ENCODE assay signal across 7 cellular contexts in genomic region chr11:119380816-119381185, GRCh38. TPM values are rescaled to one million over a fixed set of nuclear protein-coding genes. Genes with fewer than 3 reads are reported as not detected.
DNase-seq lines count a peak whose midpoint lies in the region; ATAC-seq and TF ChIP-seq lines count a peak whose summit lies in the region.

No MANE protein-coding gene starts in this region.

- peak overlapping the region; percentile 63 to 65 for H3K4me3 ChIP-seq in HCT116 (replicated peaks in 1 of 2; ENCODE audit: low read depth in 1 of 2, low read length in 2 of 2)
- H3K4me3 ChIP-seq in SJCRH30 = peak overlapping the region; percentile 61
- peak overlapping the region; percentile 49 for H3K4me3 ChIP-seq in right cardiac atrium (ENCODE audit: low read length)
- H3K4me3 ChIP-seq in stomach smooth muscle (ENCODE audit: low read length in 2 of 2) = peak overlapping the region; percentile 74 to 86
- peak overlapping the region in 1 of 2 donors; percentile 31 for H3K4me3 ChIP-seq in prostate gland

- ATAC-seq in HCT116 (no peak), right cardiac atrium (peak in 1 of 2 donors; percentile 0)

- CTCF ChIA-PET in HCT116 (lab: Charles Lee) = interaction anchor here (0.9 to 2.7 kb wide), 8 partner anchors 8 to 94 kb away, joined by 3 to 16 read pairs (median 8); no protein-coding TSS in a partner anchor

- no peaks in the 10 kb centered on the region for H3K79me2 ChIP-seq in HCT116 (ENCODE audit: insufficient read depth, low read length)

- no peak for TF ChIP-seq RAD21 in HCT116 (IDR thresholded peaks at IDR 0.05; ENCODE audit: low read depth)

- intact Hi-C loops in HCT116 (cut with micrococcal nuclease) = loop anchor here (1.0 to 5.0 kb wide), 2 partner anchors 278 to 324 kb away; partner anchors contain the start of gene DPAGT1
- intact Hi-C loops in right cardiac atrium (cut with DNase I) = loop anchor here in 2 of 4 donors (10.0 kb wide), 1 partner anchor 94 kb away; no protein-coding TSS in a partner anchor
- intact Hi-C loops in prostate gland (cut with DNase I) = no loop called here

- H3K9me3 ChIP-seq in HCT116 (ENCODE audit: control insufficient read depth in 1 of 2, insufficient read depth in 1 of 2, low read depth in 1 of 2, low read length in 2 of 2) (no peaks in the 10 kb centered on the region), SJCRH30 (replicated peaks) (no peaks in the 10 kb centered on the region), right cardiac atrium (ENCODE audit: control insufficient read depth, low read length) (no peaks in the 10 kb centered on the region), stomach smooth muscle (ENCODE audit: control insufficient read depth in 2 of 2, low read length in 2 of 2) (no peaks in the 10 kb centered on the region), prostate gland (no peaks in the 10 kb centered on the region)

- WGBS in right cardiac atrium = 6% methylated on average over 10 of the region's 10 CpGs
- 8% methylated on average over 10 of the region's 10 CpGs for WGBS in prostate gland

- TF ChIP-seq POLR2A in HCT116 (IDR thresholded peaks at IDR 0.05; ENCODE audit: borderline replicate concordance, extremely low read depth, insufficient read depth, insufficient read length) = no peak
- TF ChIP-seq POLR2A in prostate gland (IDR thresholded peaks at IDR 0.05) = no peak

- H4K20me1 ChIP-seq in HCT116 (ENCODE audit: insufficient read depth) = no peaks in the 10 kb centered on the region

- DNase-seq in HCT116 (ENCODE audit: low read depth, low spot score) (no peak), SJCRH30 (peak; percentile 26 to 52), right cardiac atrium (peak in 1 of 3 donors; percentile 17), NCI-H510A treated with DMSO at 0.1 percent for 48 hours (lab: John Stamatoyannopoulos, UW) (no peak), prostate gland (ENCODE audit: low spot score) (no peak), T-helper 1 cell (no peak)

- H3K36me3 ChIP-seq in HCT116 (ENCODE audit: control insufficient read depth in 1 of 2, insufficient read depth in 2 of 2, low read length in 2 of 2) = no peaks in the 10 kb centered on the region
- no peaks in the 10 kb centered on the region for H3K36me3 ChIP-seq in SJCRH30
- H3K36me3 ChIP-seq in stomach smooth muscle (ENCODE audit: control insufficient read depth in 2 of 2, insufficient read depth in 2 of 2, low read length in 2 of 2) = no peaks in the 10 kb centered on the region
- no peaks in the 10 kb centered on the region for H3K36me3 ChIP-seq in prostate gland

- POLR2A ChIA-PET in HCT116 (lab: Charles Lee) = no interaction called here

- H3K4me2 ChIP-seq in HCT116 (ENCODE audit: low read length) = peak overlapping the region; percentile 89

- no peak overlapping the region; the same call in 1 of the 2 replicates for H3K27ac ChIP-seq in HCT116 (ENCODE audit: low read depth, low read length)
- H3K27ac ChIP-seq in SJCRH30 = peak overlapping the region; percentile 30
- H3K27ac ChIP-seq in right cardiac atrium (ENCODE audit: low read length) = peak overlapping the region; percentile 69
- H3K27ac ChIP-seq in stomach smooth muscle (ENCODE audit: low read length) = peak overlapping the region; percentile 67
- peak overlapping the region in 1 of 2 donors; percentile 34 for H3K27ac ChIP-seq in prostate gland

- RAD21 ChIA-PET in HCT116 (lab: Charles Lee; ENCODE audit: low non-redundant PET in 1 of 2, low total read pairs in 2 of 2, uncharacterized antibody in 2 of 2, unreplicated experiment in 2 of 2) = no interaction called here

- peaks cover 6 to 33% of the 10 kb centered on the region in 2 experiments; a peak in 3 of 4 replicates for H3K4me1 ChIP-seq in HCT116 (ENCODE audit: control insufficient read depth in 1 of 2, insufficient read depth in 2 of 2, low read length in 2 of 2)
- H3K4me1 ChIP-seq in SJCRH30 = peaks cover 21% of the 10 kb centered on the region
- no peaks in the 10 kb centered on the region for H3K4me1 ChIP-seq in right cardiac atrium (ENCODE audit: control insufficient read depth, insufficient read depth, low read length)
- peaks cover 39% of the 10 kb centered on the region for H3K4me1 ChIP-seq in stomach smooth muscle (ENCODE audit: control insufficient read depth, insufficient read depth, low read length)
- H3K4me1 ChIP-seq in prostate gland (replicated peaks) = peaks cover 7% of the 10 kb centered on the region

- no peaks in the 10 kb centered on the region for H3K27me3 ChIP-seq in HCT116 (ENCODE audit: insufficient read depth, low read length)
- H3K27me3 ChIP-seq in SJCRH30 = no peaks in the 10 kb centered on the region
- H3K27me3 ChIP-seq in right cardiac atrium (ENCODE audit: control insufficient read depth, insufficient read depth) = no peaks in the 10 kb centered on the region
- H3K27me3 ChIP-seq in stomach smooth muscle (ENCODE audit: control insufficient read depth in 1 of 2, insufficient read depth in 2 of 2, low read length in 2 of 2) = no peaks in the 10 kb centered on the region
- H3K27me3 ChIP-seq in prostate gland (replicated peaks; ENCODE audit: insufficient read depth) = no peaks in the 10 kb centered on the region

- TSS peak; percentile 68 for BruUV-seq in HCT116 (replicated peaks; lab: Mats Ljungman, UMichigan)

- no peak overlapping the region for H2AFZ ChIP-seq in HCT116 (ENCODE audit: low read depth, low read length, poor library complexity, severe bottlenecking)

- no peaks in the 10 kb centered on the region for H3K9me2 ChIP-seq in HCT116 (ENCODE audit: insufficient read depth)

- peak overlapping the region; percentile 71 for H3K9ac ChIP-seq in HCT116 (ENCODE audit: low read length)
- peak overlapping the region; percentile 60 to 88 for H3K9ac ChIP-seq in stomach smooth muscle (ENCODE audit: low read length in 2 of 2)

- TF ChIP-seq CTCF in HCT116 (IDR thresholded peaks at IDR 0.05 in 2 of 3, conservative IDR thresholded peaks at IDR 0.05 in 1 of 3; ENCODE audit: borderline replicate concordance in 1 of 3, insufficient read depth in 1 of 3, low read depth in 2 of 3, low read length in 2 of 3) (no peak), prostate gland (IDR thresholded peaks at IDR 0.05) (no peak)

TF ChIP-seq in HCT116, 20 proteins besides CTCF, POLR2A, EP300 and RAD21 (continues in another document):
- TF ChIP-seq MAX (IDR thresholded peaks at IDR 0.05) = no peak
- no peak for TF ChIP-seq SP1 (IDR thresholded peaks at IDR 0.05; ENCODE audit: low read depth)
- TF ChIP-seq ELF1 (IDR thresholded peaks at IDR 0.05; ENCODE audit: borderline replicate concordance, low read depth) = no peak
- TF ChIP-seq FOSL1 (IDR thresholded peaks at IDR 0.05; ENCODE audit: low read depth) = no peak
- no peak for TF ChIP-seq TCF7L2 (IDR thresholded peaks at IDR 0.05; ENCODE audit: borderline replicate concordance, extremely low read depth, insufficient read depth, insufficient read length)
- no peak for TF ChIP-seq JUND (IDR thresholded peaks at IDR 0.05)
- no peak for TF ChIP-seq CBX3 (IDR thresholded peaks at IDR 0.05; ENCODE audit: low read depth)
- no peak for TF ChIP-seq EZH2phosphoT487 (IDR thresholded peaks at IDR 0.05; ENCODE audit: borderline replicate concordance)
- TF ChIP-seq ZBTB33 (IDR thresholded peaks at IDR 0.05; ENCODE audit: extremely low read depth, insufficient replicate concordance, low read length) = no peak
- TF ChIP-seq CEBPB (IDR thresholded peaks at IDR 0.05; ENCODE audit: low read depth) = no peak
- no peak for TF ChIP-seq SRF (IDR thresholded peaks at IDR 0.05; ENCODE audit: low read depth)
- no peak for TF ChIP-seq ZFX (IDR thresholded peaks at IDR 0.05)

RNA-seq across cellular contexts. Expression of gene USP2, which starts 0.7 kb away (rescaled TPM):
- total RNA-seq in HCT116 (2021; ENCODE audit: unreplicated experiment) = 5.0 TPM
- polyA plus RNA-seq in HCT116 (2012) = 3.6 and 4.0 TPM in 2 replicates
- 2.1 and 2.4 TPM in 2 replicates for total RNA-seq in SJCRH30 (2014; rRNA removed; shearing (Covaris generic))
- total RNA-seq in right cardiac atrium = 10 to 100 TPM; 57.3 to 98.4 (median 95.7) TPM
- polyA plus RNA-seq in right cardiac atrium = 57.1 TPM
- total RNA-seq in prostate gland = 10 to 100 TPM in 1 of 2 donors, 1 to 10 TPM in 1; 2.3 to 10.8 TPM

RNA-seq across cellular contexts. Expression of gene MFRP, which starts 34.3 kb away (rescaled TPM):
- total RNA-seq in HCT116 (2021; ENCODE audit: unreplicated experiment) = not detected
- polyA plus RNA-seq in HCT116 (2012) = not detected in 2 replicates
- not detected in 2 replicates for total RNA-seq in SJCRH30 (2014; rRNA removed; shearing (Covaris generic))
- total RNA-seq in right cardiac atrium = under 1 TPM in 1 of 4 donors, not detected in 3; 0.06 TPM
- polyA plus RNA-seq in right cardiac atrium = 0.02 TPM
- total RNA-seq in prostate gland = not detected

RNA-seq across cellular contexts. Expression of gene C1QTNF5, which starts 40.1 kb away (rescaled TPM):
- total RNA-seq in HCT116 (2021; ENCODE audit: unreplicated experiment) = not detected
- polyA plus RNA-seq in HCT116 (2012) = not detected in 2 replicates
- 0.85 and 2.0 TPM in 2 replicates for total RNA-seq in SJCRH30 (2014; rRNA removed; shearing (Covaris generic))
- 10 to 100 TPM; 21.4 to 31.0 (median 24.1) TPM for total RNA-seq in right cardiac atrium
- polyA plus RNA-seq in right cardiac atrium = 27.1 TPM
- 10 to 100 TPM; 15.3 to 20.2 TPM for total RNA-seq in prostate gland

RNA-seq across cellular contexts. Expression of gene THY1, which starts 42.2 kb away (rescaled TPM):
- 1.1 TPM for total RNA-seq in HCT116 (2021; ENCODE audit: unreplicated experiment)
- 0.04 and 0.05 TPM in 2 replicates for polyA plus RNA-seq in HCT116 (2012)
- total RNA-seq in SJCRH30 (2014; rRNA removed; shearing (Covaris generic)) = 2.5 and 3.8 TPM in 2 replicates
- total RNA-seq in right cardiac atrium = 1 to 10 TPM in 3 of 4 donors, under 1 TPM in 1; 0.74 to 2.9 (median 1.8) TPM
- polyA plus RNA-seq in right cardiac atrium = 4.3 TPM
- 10 to 100 TPM in 1 of 2 donors, 1 to 10 TPM in 1; 3.3 to 39.7 TPM for total RNA-seq in prostate gland

RNA-seq across cellular contexts. Expression of gene RNF26, which starts 46.5 kb away (rescaled TPM):
- 45.6 TPM for total RNA-seq in HCT116 (2021; ENCODE audit: unreplicated experiment)
- polyA plus RNA-seq in HCT116 (2012) = 49.8 and 55.4 TPM in 2 replicates
- 8.3 and 10.4 TPM in 2 replicates for total RNA-seq in SJCRH30 (2014; rRNA removed; shearing (Covaris generic))
- 10 to 100 TPM; 12.7 to 19.6 (median 15.2) TPM for total RNA-seq in right cardiac atrium
- 9.7 TPM for polyA plus RNA-seq in right cardiac atrium
- 10 to 100 TPM; 17.6 to 34.2 TPM for total RNA-seq in prostate gland

Comparison
In these comparisons a context has a peak if more than half of its experiments do, and no peak if none do; other contexts are left out.
1. DNase-seq: peak in SJCRH30 (2 of 2); none in HCT116 (single experiment), NCI-H510A treated with DMSO at 0.1 percent for 48 hours (single experiment), prostate gland (single experiment) and T-helper 1 cell (0 of 5).